12 cellular contexts compared by ENCODE assay signal in the genomic region with DNA sequence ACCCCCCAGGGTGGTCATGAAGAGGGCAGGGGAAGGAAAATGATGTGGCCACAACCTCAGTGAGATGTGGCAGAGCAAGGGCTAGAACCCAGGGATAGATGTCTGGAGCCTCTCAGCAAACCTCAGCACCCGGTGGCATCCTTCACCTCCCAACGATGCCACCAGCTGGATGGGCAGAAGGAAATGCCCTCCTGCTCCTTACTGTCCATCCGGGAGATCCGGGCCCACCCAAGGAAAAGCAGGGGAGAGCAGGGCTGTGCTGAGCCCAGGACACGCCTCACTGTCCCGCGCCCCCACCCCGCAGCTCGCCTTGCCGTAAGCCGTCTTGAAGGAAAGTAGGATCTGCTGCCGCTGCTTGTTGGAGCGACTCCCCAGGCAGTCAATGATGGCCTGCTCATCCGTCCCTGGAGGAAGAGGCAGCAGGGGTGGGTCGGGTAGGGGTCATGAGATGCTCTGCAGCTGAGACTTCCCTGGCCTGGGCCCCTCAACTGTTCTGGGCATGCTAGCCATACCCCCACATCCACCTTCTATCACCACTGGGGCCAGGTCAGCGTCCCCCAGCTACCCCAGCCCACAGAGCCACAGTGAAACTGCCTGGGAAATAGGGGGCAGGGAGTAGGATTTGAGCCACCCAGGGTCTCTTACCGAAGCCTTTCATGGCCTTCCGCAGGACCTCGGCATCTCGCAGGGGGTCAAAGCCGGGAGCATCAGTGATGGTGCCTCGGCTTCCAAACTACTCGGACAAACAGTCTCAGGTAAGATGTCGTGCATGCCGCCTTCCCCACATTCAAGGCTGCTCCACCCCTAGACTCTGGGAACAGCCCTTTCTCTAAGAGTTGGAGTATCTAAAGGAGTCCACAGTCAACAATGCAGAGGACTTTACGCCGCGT. TPM values are rescaled to one million over a fixed set of nuclear protein-coding genes. Genes with fewer than 3 reads are reported as not detected.
DNase-seq lines count a peak whose midpoint lies in the region; ATAC-seq and TF ChIP-seq lines count a peak whose summit lies in the region.
"Had no signal": no experiment of that assay in that cellular context is flagged by ENCODE, and none has a peak within 500 bp of the region (broad histone marks: within the 10 kb centered on the region; RNA-seq: fewer than 3 reads in every experiment).

No MANE protein-coding gene starts in this region.

- 89% methylated on average over 27 of the region's 28 CpGs for WGBS in esophagus muscularis mucosa
- WGBS in prostate gland, result 96% methylated on average over 28 of the region's 28 CpGs

- ATAC-seq in stimulated activated naive CD8-positive, alpha-beta T cell treated with anti-CD3 and anti-CD28 coated beads, Interleukin-15, Interleukin-2, amounts not matched to agents 100 U/mL and 50 U/mL, for 24 hours, result no peak
- ATAC-seq in HG02588 (IDR thresholded peaks at IDR 0.05; ENCODE audit: unreplicated experiment), result no peak

- intact Hi-C loops in esophagus muscularis mucosa (cut with DNase I), result no loop called here
- intact Hi-C loops in prostate gland (cut with DNase I), result no loop called here

- H3K9me3 Mint-ChIP-seq in stimulated activated naive CD8-positive, alpha-beta T cell treated with anti-CD3 and anti-CD28 coated beads, Interleukin-15, Interleukin-2, amounts not matched to agents 100 ng/mL and 50 ng/mL, for 24 hours, result no peaks in the 10 kb centered on the region
- no peaks in the 10 kb centered on the region for H3K9me3 Mint-ChIP-seq in nephron progenitor cell

- peaks cover 7 to 88% (median 71%) of the 10 kb centered on the region in 4 donors for H3K36me3 ChIP-seq in esophagus muscularis mucosa
- no peaks in the 10 kb centered on the region for H3K36me3 ChIP-seq in prostate gland
- H3K36me3 ChIP-seq: BE2C had no signal

- H3K27ac Mint-ChIP-seq in stimulated activated naive CD8-positive, alpha-beta T cell treated with anti-CD3 and anti-CD28 coated beads, Interleukin-15, Interleukin-2, amounts not matched to agents 100 ng/mL and 50 ng/mL, for 24 hours, result peak overlapping the region; percentile 83
- no peak overlapping the region for H3K27ac Mint-ChIP-seq in nephron progenitor cell

- no peak for DNase-seq in stimulated activated naive CD8-positive, alpha-beta T cell treated with anti-CD3 and anti-CD28 coated beads, Interleukin-15, Interleukin-2, amounts not matched to agents 100 U/mL and 50 U/mL, for 24 hours
- DNase-seq in esophagus muscularis mucosa (ENCODE audit: extremely low spot score) (no peak), prostate gland (ENCODE audit: low spot score) (no peak), nephron progenitor cell (no peak), KBM-7 (no peak), anterior cingulate cortex (lab: John Stamatoyannopoulos, UW) (no peak)
- DNase-seq: activated effector memory CD4-positive, alpha-beta T cell treated with anti-CD3 and anti-CD28 coated beads, Interleukin-2, amount 50 U/mL, for 16 hours; BE2C; NCI-H524; RPMI8226 had no signal

- TF ChIP-seq EP300 in esophagus muscularis mucosa (IDR thresholded peaks at IDR 0.05), result no peak

- H3K9me3 ChIP-seq in esophagus muscularis mucosa (no peaks in the 10 kb centered on the region), prostate gland (no peaks in the 10 kb centered on the region)
- H3K9me3 ChIP-seq: BE2C had no signal

- TF ChIP-seq CTCF in esophagus muscularis mucosa (IDR thresholded peaks at IDR 0.05) (no peak), prostate gland (IDR thresholded peaks at IDR 0.05) (no peak), nephron progenitor cell (IDR thresholded peaks at IDR 0.05) (no peak)

- H3K27ac ChIP-seq in esophagus muscularis mucosa (replicated peaks in 1 of 4) (peak overlapping the region; percentile 53 to 87 (median 78)), prostate gland (peak overlapping the region; percentile 66 to 89)

- in situ Hi-C loops in KBM-7 (cut with MboI; ENCODE audit: low pct_unique_long_range_greater_than_20kb, low sequenced_read_pairs), result no loop called here

- H3K4me1 ChIP-seq in esophagus muscularis mucosa (peaks cover 73 to 99% (median 81%) of the 10 kb centered on the region in 4 donors), prostate gland (replicated peaks) (peaks cover 23% of the 10 kb centered on the region)

- peaks cover 48% of the 10 kb centered on the region for H3K36me3 Mint-ChIP-seq in stimulated activated naive CD8-positive, alpha-beta T cell treated with anti-CD3 and anti-CD28 coated beads, Interleukin-15, Interleukin-2, amounts not matched to agents 100 ng/mL and 50 ng/mL, for 24 hours (ENCODE audit: low read depth)
- peaks cover 9% of the 10 kb centered on the region for H3K36me3 Mint-ChIP-seq in nephron progenitor cell (ENCODE audit: low read depth)

- no peak for TF ChIP-seq POLR2A in esophagus muscularis mucosa (IDR thresholded peaks at IDR 0.05; ENCODE audit: low read depth)
- TF ChIP-seq POLR2A in prostate gland (IDR thresholded peaks at IDR 0.05), result no peak

- no peak overlapping the region for H3K4me3 ChIP-seq in esophagus muscularis mucosa
- no peak overlapping the region for H3K4me3 ChIP-seq in prostate gland

- H3K4me3 Mint-ChIP-seq in stimulated activated naive CD8-positive, alpha-beta T cell treated with anti-CD3 and anti-CD28 coated beads, Interleukin-15, Interleukin-2, amounts not matched to agents 100 ng/mL and 50 ng/mL, for 24 hours, result no peak overlapping the region
- no peak overlapping the region for H3K4me3 Mint-ChIP-seq in nephron progenitor cell

- no peaks in the 10 kb centered on the region for H3K27me3 Mint-ChIP-seq in stimulated activated naive CD8-positive, alpha-beta T cell treated with anti-CD3 and anti-CD28 coated beads, Interleukin-15, Interleukin-2, amounts not matched to agents 100 ng/mL and 50 ng/mL, for 24 hours
- peaks cover 5% of the 10 kb centered on the region for H3K27me3 Mint-ChIP-seq in nephron progenitor cell (ENCODE audit: low read depth, poor library complexity)

- H3K4me1 Mint-ChIP-seq in stimulated activated naive CD8-positive, alpha-beta T cell treated with anti-CD3 and anti-CD28 coated beads, Interleukin-15, Interleukin-2, amounts not matched to agents 100 ng/mL and 50 ng/mL, for 24 hours (ENCODE audit: low read depth), result peaks cover 14% of the 10 kb centered on the region
- H3K4me1 Mint-ChIP-seq in nephron progenitor cell, result peaks cover 33% of the 10 kb centered on the region

- H3K27me3 ChIP-seq in esophagus muscularis mucosa (no peaks in the 10 kb centered on the region), prostate gland (replicated peaks; ENCODE audit: insufficient read depth) (no peaks in the 10 kb centered on the region)
- H3K27me3 ChIP-seq: BE2C had no signal

RNA-seq across cellular contexts. Expression of gene PLAC9, which starts 34.3 kb away (rescaled TPM):
- total RNA-seq in esophagus muscularis mucosa, result 10 to 100 TPM; 21.3 to 59.4 (median 39.6) TPM
- total RNA-seq in prostate gland, result 10 to 100 TPM in 1 of 2 donors, 1 to 10 TPM in 1; 8.9 to 14.7 TPM

RNA-seq across cellular contexts. Expression of gene ANXA11, which starts 38.5 kb away (rescaled TPM):
- 100 to 1,000 TPM; 126 to 213 (median 166) TPM for total RNA-seq in esophagus muscularis mucosa
- total RNA-seq in prostate gland, result 100 to 1,000 TPM; 158 to 174 TPM
